9 cellular contexts compared by ENCODE assay signal in the genomic region with DNA sequence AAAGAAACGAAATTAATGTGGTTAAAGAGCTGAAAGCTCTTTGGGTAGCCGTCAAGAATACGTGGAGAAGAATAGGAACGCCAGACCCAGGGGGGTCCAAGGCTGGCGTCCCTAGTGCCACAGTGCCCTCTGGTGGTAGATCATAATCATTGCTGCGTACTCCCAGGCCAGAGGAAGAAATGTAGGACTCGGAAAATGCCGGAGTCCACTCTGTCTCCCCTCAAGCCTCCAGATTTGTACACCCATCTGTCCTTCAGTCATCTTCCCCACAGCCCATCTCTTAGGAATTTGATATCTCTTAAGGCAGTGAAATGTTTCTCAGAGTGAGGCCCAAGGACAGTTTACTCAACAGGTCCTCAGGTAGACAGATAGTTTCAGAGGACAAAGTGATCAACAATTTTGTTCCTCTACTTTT. TPM values are rescaled to one million over a fixed set of nuclear protein-coding genes. Genes with fewer than 3 reads are reported as not detected.
DNase-seq lines count a peak whose midpoint lies in the region; ATAC-seq and TF ChIP-seq lines count a peak whose summit lies in the region.
"Had no signal": no experiment of that assay in that cellular context is flagged by ENCODE, and none has a peak within 500 bp of the region (broad histone marks: within the 10 kb centered on the region; RNA-seq: fewer than 3 reads in every experiment).

No MANE protein-coding gene starts in this region.

- peak overlapping the region; percentile 31 for H3K4me2 ChIP-seq in Loucy (ENCODE audit: low read depth, low read length, poor library complexity, severe bottlenecking)
- H3K4me2 ChIP-seq: BLaER1 had no signal

- H4K20me1 ChIP-seq in Loucy (ENCODE audit: insufficient read depth, low read length, poor library complexity, severe bottlenecking) = no peaks in the 10 kb centered on the region
- H4K20me1 ChIP-seq: BLaER1 had no signal

- TF ChIP-seq CTCF in Loucy (conservative IDR thresholded peaks at IDR 0.05; ENCODE audit: low read length) = peak; percentile 97

- no peak for ATAC-seq in GM21447 (IDR thresholded peaks at IDR 0.05; ENCODE audit: unreplicated experiment)

- peaks cover 2% of the 10 kb centered on the region for H3K4me1 ChIP-seq in Loucy (ENCODE audit: insufficient read depth, low read length, poor library complexity, severe bottlenecking)

- no peaks in the 10 kb centered on the region for H3F3A ChIP-seq in Loucy (ENCODE audit: low read depth)

- intact Hi-C loops in posterior vena cava (cut with DNase I) = loop anchor here in 1 of 2 donors (10.0 kb wide), 1 partner anchor 300 kb away; no protein-coding TSS in a partner anchor

- no peak overlapping the region for H3K4me3 ChIP-seq in Loucy (ENCODE audit: low read length, poor library complexity, severe bottlenecking)
- no peak overlapping the region for H3K4me3 ChIP-seq in SK-N-MC
- H3K4me3 ChIP-seq: BLaER1 had no signal

- H3K36me3 ChIP-seq in Loucy (ENCODE audit: insufficient read depth, low read length) = no peaks in the 10 kb centered on the region
- H3K36me3 ChIP-seq in SK-N-MC (ENCODE audit: insufficient read depth, low read length) = no peaks in the 10 kb centered on the region
- H3K36me3 ChIP-seq: BLaER1 had no signal

- no peaks in the 10 kb centered on the region for H3K9me3 ChIP-seq in Loucy (ENCODE audit: insufficient read depth, low read depth, low read length)
- no peaks in the 10 kb centered on the region for H3K9me3 ChIP-seq in SK-N-MC (ENCODE audit: low read depth, low read length)

- no peak overlapping the region for H3K27ac ChIP-seq in SK-N-MC
- H3K27ac ChIP-seq: BLaER1 had no signal

- H3K9me2 ChIP-seq in Loucy (replicated peaks; ENCODE audit: low read depth, low read length) = no peaks in the 10 kb centered on the region

- H2AFZ ChIP-seq in Loucy (ENCODE audit: low read length) = peak overlapping the region; percentile 44; the same call in 1 of the 2 replicates

- no peaks in the 10 kb centered on the region for H3K27me3 ChIP-seq in Loucy (ENCODE audit: insufficient read depth, low read length, poor library complexity, severe bottlenecking)
- H3K27me3 ChIP-seq: BLaER1 had no signal

- DNase-seq in NCI-H2081 (lab: John Stamatoyannopoulos, UW) (peak; percentile 59 to 67), NCI-H2081 treated with DMSO at 0.1 percent for 48 hours (lab: John Stamatoyannopoulos, UW) (no peak), SK-N-MC (ENCODE audit: low read depth, low spot score) (peak; percentile 12), glomerular visceral epithelial cell (ENCODE audit: extremely low spot score) (peak; percentile 78), posterior vena cava (ENCODE audit: low spot score) (peak; percentile 82)
- peak; percentile 12 to 37 (median 20) for DNase-seq in activated naive CD4-positive, alpha-beta T cell (lab: John Stamatoyannopoulos, UW)

- H3K9ac ChIP-seq in Loucy (ENCODE audit: low read depth, low read length, poor library complexity, severe bottlenecking) (no peak overlapping the region), SK-N-MC (ENCODE audit: insufficient read length) (no peak overlapping the region)
- H3K9ac ChIP-seq: BLaER1 had no signal

- no peaks in the 10 kb centered on the region for H3K79me2 ChIP-seq in Loucy (ENCODE audit: insufficient read depth, low read length)

RNA-seq across cellular contexts. Expression of a gene that starts 25.4 kb away (rescaled TPM):
- total RNA-seq in posterior vena cava = under 1 TPM in 1 of 2 donors, not detected in 1; 0.51 TPM

RNA-seq across cellular contexts. Expression of a gene that starts 56.8 kb away (rescaled TPM):
- total RNA-seq in posterior vena cava = 100 to 1,000 TPM; 190 to 194 TPM
